In genomic region chr6:149392535-149392934, GRCh38 we compare ENCODE assay signal across 23 cellular contexts. TPM values are rescaled to one million over a fixed set of nuclear protein-coding genes. Genes with fewer than 3 reads are reported as not detected.
DNase-seq lines count a peak whose midpoint lies in the region; ATAC-seq and FAIRE-seq lines count a peak whose summit lies in the region.
"Had no signal": no experiment of that assay in that cellular context is flagged by ENCODE, and none has a peak within 500 bp of the region (broad histone marks: within the 10 kb centered on the region; RNA-seq: fewer than 3 reads in every experiment).

No MANE protein-coding gene starts in this region.

- H3K27me3 Mint-ChIP-seq in activated CD4-positive, alpha-beta T cell treated with anti-CD3 and anti-CD28 coated beads, Interleukin-2, amount 10 ng/mL, durations not matched to agents 7 days and 5 days = no peaks in the 10 kb centered on the region
- H3K27me3 Mint-ChIP-seq in activated naive CD8-positive, alpha-beta T cell = no peaks in the 10 kb centered on the region
- H3K27me3 Mint-ChIP-seq: IgD-negative memory B cell had no signal

- peaks cover 59% of the 10 kb centered on the region for H3K4me1 Mint-ChIP-seq in activated CD4-positive, alpha-beta T cell treated with anti-CD3 and anti-CD28 coated beads, Interleukin-2, amount 10 ng/mL, durations not matched to agents 7 days and 5 days
- peaks cover 72% of the 10 kb centered on the region for H3K4me1 Mint-ChIP-seq in activated naive CD8-positive, alpha-beta T cell (ENCODE audit: low read depth)
- peaks cover 65% of the 10 kb centered on the region for H3K4me1 Mint-ChIP-seq in stimulated activated effector memory CD8-positive, alpha-beta T cell treated with anti-CD3 and anti-CD28 coated beads, Interleukin-12 subunit alpha, Interleukin-12 subunit beta, amount 100 ng/mL, for 72 hours
- H3K4me1 Mint-ChIP-seq: nephron had no signal

- CTCF ChIA-PET in activated CD4-positive, alpha-beta T cell treated with anti-CD3 and anti-CD28 coated beads, Interleukin-2, amount 10 ng/mL, durations not matched to agents 7 days and 5 days (lab: Charles Lee) = interaction anchor here (1.4 to 2.0 kb wide), 3 partner anchors 10 to 307 kb away, joined by 3 to 6 read pairs (median 5); no protein-coding TSS in a partner anchor

- H3K9me3 Mint-ChIP-seq in activated CD4-positive, alpha-beta T cell treated with anti-CD3 and anti-CD28 coated beads, Interleukin-2, amount 10 ng/mL, durations not matched to agents 7 days and 5 days = peaks cover 4% of the 10 kb centered on the region
- no peaks in the 10 kb centered on the region for H3K9me3 Mint-ChIP-seq in activated naive CD8-positive, alpha-beta T cell (ENCODE audit: low read depth)
- no peaks in the 10 kb centered on the region for H3K9me3 Mint-ChIP-seq in stimulated activated effector memory CD8-positive, alpha-beta T cell treated with anti-CD3 and anti-CD28 coated beads, Interleukin-12 subunit alpha, Interleukin-12 subunit beta, amount 100 ng/mL, for 72 hours
- H3K9me3 Mint-ChIP-seq: IgD-negative memory B cell had no signal

- H3K9ac ChIP-seq in GM23248 = no peak overlapping the region
- H3K9ac ChIP-seq: BLaER1 treated with 17β-estradiol and CSF1 and Interleukin-3, amounts not matched to agents 10 nM and 100 nM had no signal

- H3K79me2 ChIP-seq in GM23248 (ENCODE audit: insufficient read depth) = peaks cover 98% of the 10 kb centered on the region

- H3K4me3 Mint-ChIP-seq in activated CD4-positive, alpha-beta T cell treated with anti-CD3 and anti-CD28 coated beads, Interleukin-2, amount 10 ng/mL, durations not matched to agents 7 days and 5 days = no peak overlapping the region
- peak overlapping the region; percentile 17 for H3K4me3 Mint-ChIP-seq in activated naive CD8-positive, alpha-beta T cell
- no peak overlapping the region for H3K4me3 Mint-ChIP-seq in stimulated activated effector memory CD8-positive, alpha-beta T cell treated with anti-CD3 and anti-CD28 coated beads, Interleukin-12 subunit alpha, Interleukin-12 subunit beta, amount 100 ng/mL, for 72 hours
- H3K4me3 Mint-ChIP-seq: IgD-negative memory B cell, nephron had no signal

- intact Hi-C loops in posterior cingulate gyrus (cut with DNase I) = no loop called here

- H3K9me3 ChIP-seq in GM23248 (ENCODE audit: low read depth) = no peaks in the 10 kb centered on the region
- H3K9me3 ChIP-seq in small intestine (ENCODE audit: control insufficient read depth, low read depth) = no peaks in the 10 kb centered on the region
- H3K9me3 ChIP-seq in effector memory CD4-positive, alpha-beta T cell (ENCODE audit: control insufficient read depth, low read length) = no peaks in the 10 kb centered on the region

- H3K4me1 ChIP-seq in GM23248 (ENCODE audit: insufficient read depth) = peaks cover 23% of the 10 kb centered on the region
- peaks cover 0 to 3% of the 10 kb centered on the region in 2 donors for H3K4me1 ChIP-seq in small intestine (ENCODE audit: control insufficient read depth in 2 of 2, insufficient read depth in 1 of 2, low read depth in 1 of 2, low read length in 1 of 2)
- H3K4me1 ChIP-seq in effector memory CD4-positive, alpha-beta T cell (ENCODE audit: control insufficient read depth, insufficient read depth, low read length, poor library complexity, severe bottlenecking) = peaks cover 5% of the 10 kb centered on the region

- H3K9me2 ChIP-seq in GM23248 (ENCODE audit: insufficient read depth) = no peaks in the 10 kb centered on the region

- H4K20me1 ChIP-seq in GM23248 (ENCODE audit: insufficient read depth) = peaks cover 27% of the 10 kb centered on the region

- peak overlapping the region; percentile 5 for H3K27ac Mint-ChIP-seq in activated CD4-positive, alpha-beta T cell treated with anti-CD3 and anti-CD28 coated beads, Interleukin-2, amount 10 ng/mL, durations not matched to agents 7 days and 5 days
- H3K27ac Mint-ChIP-seq in activated naive CD8-positive, alpha-beta T cell = peak overlapping the region; percentile 86
- H3K27ac Mint-ChIP-seq in stimulated activated effector memory CD8-positive, alpha-beta T cell treated with anti-CD3 and anti-CD28 coated beads, Interleukin-12 subunit alpha, Interleukin-12 subunit beta, amount 100 ng/mL, for 72 hours = peak overlapping the region; percentile 55
- H3K27ac Mint-ChIP-seq: nephron had no signal

- DNase-seq in activated CD4-positive, alpha-beta T cell treated with anti-CD3 and anti-CD28 coated beads, Interleukin-2, amount 10 ng/mL, durations not matched to agents 7 days and 5 days = no peak
- no peak for DNase-seq in activated CD4-positive, alpha-beta T cell treated with anti-CD3 and anti-CD28 coated beads for 48 hours
- no peak for DNase-seq in GM23248
- DNase-seq in stimulated activated effector memory CD8-positive, alpha-beta T cell treated with anti-CD3 and anti-CD28 coated beads, Interleukin-12 subunit alpha, Interleukin-12 subunit beta, amount 100 ng/mL, for 72 hours (ENCODE audit: low spot score in 2 of 2) = no peak
- DNase-seq in posterior cingulate gyrus = no peak
- no peak for DNase-seq in small intestine
- no peak for DNase-seq in effector memory CD4-positive, alpha-beta T cell
- DNase-seq: ACHN; dermis blood vessel endothelial cell; GDM1; heart left ventricle; mesendoderm; NCI-H1417; NCI-H2107; NCI-H510A; stimulated activated CD4-positive, alpha-beta T cell treated with anti-CD3 and anti-CD28 coated beads, Interleukin-4, amount 100 ng/mL, for 1 hour had no signal

- no peak for FAIRE-seq in small intestine (lab: Jason Lieb, UNC)

- H3K27ac ChIP-seq in GM23248 (no peak overlapping the region), small intestine (ENCODE audit: low read depth in 1 of 2, low read length in 1 of 2) (no peak overlapping the region)
- no peak overlapping the region for H3K27ac ChIP-seq in effector memory CD4-positive, alpha-beta T cell (ENCODE audit: insufficient read depth, low read length, poor library complexity, severe bottlenecking)
- H3K27ac ChIP-seq: BLaER1 treated with 17β-estradiol and CSF1 and Interleukin-3, amounts not matched to agents 10 nM and 100 nM; cardiac muscle cell; heart left ventricle had no signal

- H3K4me3 ChIP-seq in GM23248 = no peak overlapping the region
- H3K4me3 ChIP-seq in small intestine (ENCODE audit: low read depth in 1 of 2, low read length in 2 of 2) = no peak overlapping the region
- H3K4me3 ChIP-seq in effector memory CD4-positive, alpha-beta T cell (ENCODE audit: insufficient read depth, low read depth, low read length, poor library complexity, severe bottlenecking) = no peak overlapping the region
- H3K4me3 ChIP-seq: BLaER1 treated with 17β-estradiol and CSF1 and Interleukin-3, amounts not matched to agents 10 nM and 100 nM; cardiac muscle cell; heart left ventricle had no signal

- no peak overlapping the region for H2AFZ ChIP-seq in GM23248

- no peak for ATAC-seq in stimulated activated effector memory CD8-positive, alpha-beta T cell treated with anti-CD3 and anti-CD28 coated beads, Interleukin-12 subunit alpha, Interleukin-12 subunit beta, amount 100 ng/mL, for 72 hours
- ATAC-seq: heart left ventricle, SK-N-SH treated with all-trans-retinoic acid at 6 μM for 48 hours had no signal

- H3F3A ChIP-seq in GM23248 (ENCODE audit: insufficient read depth) = peaks cover 28% of the 10 kb centered on the region

- POLR2A ChIA-PET in activated CD4-positive, alpha-beta T cell treated with anti-CD3 and anti-CD28 coated beads, Interleukin-2, amount 10 ng/mL, durations not matched to agents 7 days and 5 days (lab: Charles Lee) = interaction anchor here (0.6 kb wide), 1 partner anchor 114 kb away, joined by 3 read pairs; no protein-coding TSS in a partner anchor

- in situ Hi-C loops in GM23248 (cut with MboI) = no loop called here

- H3K4me2 ChIP-seq in GM23248 (ENCODE audit: unreplicated experiment) = peak overlapping the region; percentile 35
- H3K4me2 ChIP-seq: BLaER1 treated with 17β-estradiol and CSF1 and Interleukin-3, amounts not matched to agents 10 nM and 100 nM had no signal

- H3K27me3 ChIP-seq in GM23248 (replicated peaks; ENCODE audit: insufficient read depth) = no peaks in the 10 kb centered on the region
- no peaks in the 10 kb centered on the region for H3K27me3 ChIP-seq in small intestine (ENCODE audit: control insufficient read depth in 2 of 2, insufficient read depth in 2 of 2, low read length in 2 of 2)
- no peaks in the 10 kb centered on the region for H3K27me3 ChIP-seq in effector memory CD4-positive, alpha-beta T cell (replicated peaks; ENCODE audit: control insufficient read depth, insufficient read depth, low read length, poor library complexity, severe bottlenecking)
- H3K27me3 ChIP-seq: BLaER1 treated with 17β-estradiol and CSF1 and Interleukin-3, amounts not matched to agents 10 nM and 100 nM; cardiac muscle cell; heart left ventricle had no signal

- H3K36me3 Mint-ChIP-seq in activated CD4-positive, alpha-beta T cell treated with anti-CD3 and anti-CD28 coated beads, Interleukin-2, amount 10 ng/mL, durations not matched to agents 7 days and 5 days (ENCODE audit: low read depth) = peaks cover 88% of the 10 kb centered on the region
- H3K36me3 Mint-ChIP-seq in activated naive CD8-positive, alpha-beta T cell = peaks cover 31% of the 10 kb centered on the region
- H3K36me3 Mint-ChIP-seq in stimulated activated effector memory CD8-positive, alpha-beta T cell treated with anti-CD3 and anti-CD28 coated beads, Interleukin-12 subunit alpha, Interleukin-12 subunit beta, amount 100 ng/mL, for 72 hours = peaks cover 100% of the 10 kb centered on the region

- H3K36me3 ChIP-seq in GM23248 (ENCODE audit: low read depth) = peaks cover 8% of the 10 kb centered on the region
- no peaks in the 10 kb centered on the region for H3K36me3 ChIP-seq in small intestine (ENCODE audit: control insufficient read depth in 2 of 2, insufficient read depth in 2 of 2, low read length in 2 of 2)
- peaks cover 8% of the 10 kb centered on the region for H3K36me3 ChIP-seq in effector memory CD4-positive, alpha-beta T cell (ENCODE audit: control insufficient read depth, insufficient read depth, low read length)

RNA-seq across cellular contexts. Expression of gene SUMO4, which starts 7.5 kb away (rescaled TPM):
- 10 to 100 TPM in 1 of 2 experiments, 1 to 10 TPM in 1; 7.9 to 10.2 TPM for total RNA-seq in activated CD4-positive, alpha-beta T cell treated with anti-CD3 and anti-CD28 coated beads, Interleukin-2, amount 10 ng/mL, durations not matched to agents 7 days and 5 days
- 6.3 TPM in 1 of 2 replicates, not detected in the other for total RNA-seq in GM23248 (2014; rRNA removed; shearing (Covaris generic))
- polyA plus RNA-seq in GM23248 (2016; fragmentation: Nextera tagmentation; extraction: Ambion mirVana) (0.18 and 0.23 TPM in 2 replicates), small intestine (not detected)
- total RNA-seq: M059J had no signal

Comparison
In these comparisons a context has a peak if more than half of its experiments do, and no peak if none do; other contexts are left out.
1. H3K27ac Mint-ChIP-seq: peak in every context shown above with its lines; median percentile 86 in activated naive CD8-positive, alpha-beta T cell; 55 in stimulated activated effector memory CD8-positive, alpha-beta T cell treated with anti-CD3 and anti-CD28 coated beads, Interleukin-12 subunit alpha, Interleukin-12 subunit beta, amount 100 ng/mL, for 72 hours; 5 in activated CD4-positive, alpha-beta T cell treated with anti-CD3 and anti-CD28 coated beads, Interleukin-2, amount 10 ng/mL, durations not matched to agents 7 days and 5 days.